ENCODE assay signal across 8 cellular contexts in genomic region chr12:50220357-50221061, GRCh38. TPM values are rescaled to one million over a fixed set of nuclear protein-coding genes. Genes with fewer than 3 reads are reported as not detected.
DNase-seq lines count a peak whose midpoint lies in the region; ATAC-seq and TF ChIP-seq lines count a peak whose summit lies in the region.

No MANE protein-coding gene starts in this region.

- POLR2A ChIA-PET in naive thymus-derived CD8-positive, alpha-beta T cell (lab: Charles Lee): interaction anchor here (1.7 to 4.7 kb wide), 3 partner anchors 9 to 109 kb away, joined by 4 to 49 read pairs (median 24); partner anchors contain the start of gene LIMA1

- H3K36me3 Mint-ChIP-seq in HFFc6 (ENCODE audit: low read depth): peaks cover 14% of the 10 kb centered on the region
- H3K36me3 Mint-ChIP-seq in naive thymus-derived CD8-positive, alpha-beta T cell: peaks cover 0 to 11% (median 0%) of the 10 kb centered on the region in 3 donors

- H3K4me1 ChIP-seq in Peyer's patch (peaks cover 0 to 8% (median 3%) of the 10 kb centered on the region in 4 donors), duodenal mucosa (ENCODE audit: control insufficient read depth in 1 of 2, insufficient read depth in 2 of 2, low read length in 2 of 2) (peaks cover 4 to 7% of the 10 kb centered on the region in 2 donors)

- peak overlapping the region; percentile 71 to 79 (median 74) for H3K27ac ChIP-seq in Peyer's patch
- no peak overlapping the region for H3K27ac ChIP-seq in duodenal mucosa (ENCODE audit: low read depth, low read length)

- DNase-seq in GM12865 (ENCODE audit: low read depth) (peak; percentile 84), HFFc6 (peak; percentile 48), Peyer's patch (no peak), inferior parietal cortex (ENCODE audit: extremely low spot score) (no peak), NCI-H2196 treated with DMSO at 0.1 percent for 48 hours (lab: John Stamatoyannopoulos, UW; ENCODE audit: unreplicated experiment) (no peak), NK-92 (lab: John Stamatoyannopoulos, UW; ENCODE audit: unreplicated experiment) (no peak)
- peak in 2 of 10 donors; percentile 22 to 30 for DNase-seq in naive thymus-derived CD8-positive, alpha-beta T cell

- H3K4me1 Mint-ChIP-seq in HFFc6 (ENCODE audit: low read depth): peaks cover 28% of the 10 kb centered on the region
- H3K4me1 Mint-ChIP-seq in naive thymus-derived CD8-positive, alpha-beta T cell: peaks cover 14 to 55% (median 41%) of the 10 kb centered on the region in 4 donors

- H3K9me3 Mint-ChIP-seq in HFFc6: peaks cover 11% of the 10 kb centered on the region; the same call in 1 of the 2 replicates
- H3K9me3 Mint-ChIP-seq in naive thymus-derived CD8-positive, alpha-beta T cell: no peaks in the 10 kb centered on the region

- H3K9ac ChIP-seq in duodenal mucosa (ENCODE audit: low read depth in 1 of 2, low read length in 2 of 2): peak overlapping the region in 1 of 2 donors; percentile 62

- no peak overlapping the region for H3K4me3 Mint-ChIP-seq in HFFc6
- H3K4me3 Mint-ChIP-seq in naive thymus-derived CD8-positive, alpha-beta T cell: peak overlapping the region in 5 of 10 donors; percentile 30 to 77 (median 63)

- no peaks in the 10 kb centered on the region for H3K27me3 Mint-ChIP-seq in HFFc6 (ENCODE audit: insufficient read depth)
- H3K27me3 Mint-ChIP-seq in naive thymus-derived CD8-positive, alpha-beta T cell: no peaks in the 10 kb centered on the region

- ATAC-seq in naive thymus-derived CD8-positive, alpha-beta T cell: peak; percentile 36 to 57

- TF ChIP-seq CTCF in GM12865 (IDR thresholded peaks at IDR 0.05; ENCODE audit: insufficient read depth, low read depth, low read length, missing control alignments) (no peak), HFFc6 (IDR thresholded peaks at IDR 0.05) (no peak), Peyer's patch (IDR thresholded peaks at IDR 0.05) (no peak)

- no peak for TF ChIP-seq POLR2A in Peyer's patch (IDR thresholded peaks at IDR 0.05)

- H3K9me3 ChIP-seq in Peyer's patch: no peaks in the 10 kb centered on the region
- no peaks in the 10 kb centered on the region for H3K9me3 ChIP-seq in duodenal mucosa (ENCODE audit: control insufficient read depth in 1 of 2, low read length in 2 of 2)

- H3K36me3 ChIP-seq in Peyer's patch: peaks cover 0 to 15% (median 0%) of the 10 kb centered on the region in 3 donors
- peaks cover 13 to 39% of the 10 kb centered on the region in 2 donors for H3K36me3 ChIP-seq in duodenal mucosa (ENCODE audit: control insufficient read depth in 1 of 2, insufficient read depth in 2 of 2, low read length in 2 of 2)

- H3K27ac Mint-ChIP-seq in HFFc6: no peak overlapping the region
- H3K27ac Mint-ChIP-seq in naive thymus-derived CD8-positive, alpha-beta T cell: peak overlapping the region in 4 of 10 donors; percentile 58 to 89 (median 88)

- H3K4me3 ChIP-seq in GM12865 (ENCODE audit: low read depth, low read length) (peak overlapping the region; percentile 85), Peyer's patch (peak overlapping the region in 3 of 4 donors; percentile 29 to 48 (median 41)), duodenal mucosa (ENCODE audit: low read depth in 1 of 2, low read length in 2 of 2) (peak overlapping the region; percentile 44 to 63)

- H3K27me3 ChIP-seq in Peyer's patch: no peaks in the 10 kb centered on the region
- H3K27me3 ChIP-seq in duodenal mucosa (ENCODE audit: control insufficient read depth in 1 of 2, insufficient read depth in 2 of 2, low read length in 2 of 2): no peaks in the 10 kb centered on the region

RNA-seq across cellular contexts. Expression of gene CERS5, which starts 53.3 kb away (rescaled TPM):
- total RNA-seq in HFFc6 (2021; fragmentation: NEBNext Ultra II Directional; extraction: Animal tissue kit (Norgen Biotek cat#: 25700)): 10 to 100 TPM; 48.0 to 69.3 (median 60.3) TPM
- total RNA-seq in Peyer's patch: 10 to 100 TPM; 15.2 to 84.2 (median 23.2) TPM
- total RNA-seq in naive thymus-derived CD8-positive, alpha-beta T cell: 10 to 100 TPM; 51.0 to 55.7 TPM
- 10 to 100 TPM; 31.0 to 45.0 (median 33.6) TPM for polyA plus RNA-seq in naive thymus-derived CD8-positive, alpha-beta T cell

Comparison
In these comparisons a context has a peak if more than half of its experiments do, and no peak if none do; other contexts are left out.
1. DNase-seq: peak in GM12865 (single experiment) and HFFc6 (single experiment); none in Peyer's patch (0 of 3), inferior parietal cortex (single experiment), NCI-H2196 treated with DMSO at 0.1 percent for 48 hours (single experiment) and NK-92 (single experiment).
2. Peak in every context shown above with its lines, with median percentiles within 50 percentile points of each other: H3K4me3 ChIP-seq.